12 cellular contexts compared by ENCODE assay signal in the genomic region with DNA sequence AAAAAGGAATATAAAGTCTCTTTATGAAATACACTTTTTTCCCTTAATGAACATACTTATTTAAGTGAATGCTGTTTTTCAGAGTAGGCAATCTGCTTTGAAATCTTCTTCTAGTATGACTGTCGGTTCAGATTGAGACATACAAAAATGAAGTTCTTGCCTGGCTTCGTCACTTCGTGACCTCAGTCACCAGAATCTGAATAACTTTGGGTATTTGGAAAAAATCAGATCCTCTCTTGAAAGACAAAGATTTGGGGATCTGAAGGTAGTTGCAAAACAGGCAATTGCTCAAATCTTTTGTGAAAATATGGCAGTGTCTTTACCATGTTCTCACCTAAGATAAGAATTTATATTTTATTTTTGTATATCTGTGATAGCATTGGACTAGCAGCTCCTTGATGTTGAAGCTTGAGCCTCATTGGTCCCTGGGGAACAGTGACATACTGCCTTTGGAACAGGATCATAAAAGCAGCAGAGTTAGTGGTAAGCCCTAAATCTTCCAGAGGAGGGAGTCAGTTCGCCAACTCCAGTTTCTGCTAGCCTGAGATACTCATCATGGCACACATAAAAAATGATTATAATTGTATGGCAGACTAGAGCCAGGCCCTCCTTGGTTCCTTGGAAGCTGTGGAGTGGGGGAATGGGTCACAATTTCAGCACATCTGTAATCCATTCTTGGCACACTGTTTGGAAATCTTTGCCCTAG. TPM values are rescaled to one million over a fixed set of nuclear protein-coding genes. Genes with fewer than 3 reads are reported as not detected.
DNase-seq lines count a peak whose midpoint lies in the region; ATAC-seq and TF ChIP-seq lines count a peak whose summit lies in the region.
"Had no signal": no experiment of that assay in that cellular context is flagged by ENCODE, and none has a peak within 500 bp of the region (broad histone marks: within the 10 kb centered on the region; RNA-seq: fewer than 3 reads in every experiment).

No MANE protein-coding gene starts in this region.

- no peaks in the 10 kb centered on the region for H3K27me3 Mint-ChIP-seq in memory B cell

- H2AFZ ChIP-seq in IMR-90 (replicated peaks; ENCODE audit: low read length, poor library complexity) = no peak overlapping the region

- TF ChIP-seq RAD21 in IMR-90 (IDR thresholded peaks at IDR 0.05; ENCODE audit: low read length) = no peak

- no peak overlapping the region for H3K23ac ChIP-seq in IMR-90 (ENCODE audit: low read depth, low read length)

- H2AK9ac ChIP-seq in IMR-90 (replicated peaks; ENCODE audit: low read depth, low read length, poor library complexity) = no peak overlapping the region

- no peak overlapping the region for H3K18ac ChIP-seq in IMR-90 (ENCODE audit: low read depth, low read length)

- H2BK5ac ChIP-seq in IMR-90 (ENCODE audit: low read depth, low read length, poor library complexity, severe bottlenecking) = no peak overlapping the region

- CTCF ChIA-PET in IMR-90 (lab: Yijun Ruan, JAX) = interaction anchor here (0.6 kb wide), 1 partner anchor 9 kb away, joined by 3 read pairs; no protein-coding TSS in a partner anchor

- H3K4me3 ChIP-seq in IMR-90 (ENCODE audit: insufficient read depth, low read depth, low read length) = no peak overlapping the region
- H3K4me3 ChIP-seq: heart left ventricle had no signal

- peaks cover 9% of the 10 kb centered on the region; the same call in 1 of the 2 replicates for H4K20me1 ChIP-seq in IMR-90 (ENCODE audit: insufficient read depth, low read length)

- no peak overlapping the region for H2BK20ac ChIP-seq in IMR-90 (ENCODE audit: low read depth, low read length)

- H3K79me1 ChIP-seq in IMR-90 (ENCODE audit: low read depth in 1 of 2, low read length in 2 of 2) = peaks cover 8 to 42% of the 10 kb centered on the region in 2 experiments; a peak in 3 of 4 replicates

- no peaks in the 10 kb centered on the region for H3K4me1 ChIP-seq in IMR-90 (ENCODE audit: control insufficient read depth, insufficient read depth, low read length)

- peaks cover 4% of the 10 kb centered on the region for H3K36me3 Mint-ChIP-seq in memory B cell

- intact Hi-C loops in IMR-90 (cut with micrococcal nuclease) = loop anchor here (5.0 kb wide), 2 partner anchors 153 to 298 kb away; partner anchors contain the start of gene FHDC1
- intact Hi-C loops in sciatic nerve (cut with DNase I) = no loop called here

- H3K36me3 ChIP-seq in IMR-90 (ENCODE audit: control insufficient read depth, insufficient read depth, low read length) = peaks cover 7% of the 10 kb centered on the region; the same call in 1 of the 2 replicates

- no peak overlapping the region for H3K4ac ChIP-seq in IMR-90 (ENCODE audit: low read depth, low read length)

- H3K4me1 Mint-ChIP-seq in memory B cell = peaks cover 33% of the 10 kb centered on the region

- POLR2A ChIA-PET in IMR-90 (lab: Charles Lee; ENCODE audit: unreplicated experiment) = no interaction called here

- H3K27me3 ChIP-seq in IMR-90 (ENCODE audit: control insufficient read depth, insufficient read depth, low read length) = no peaks in the 10 kb centered on the region
- H3K27me3 ChIP-seq: heart left ventricle had no signal

- H3K9ac ChIP-seq in IMR-90 (ENCODE audit: low read depth, low read length) = no peak overlapping the region

- H4K8ac ChIP-seq in IMR-90 (ENCODE audit: low read depth in 2 of 2, low read length in 2 of 2) = no peak overlapping the region

- no peak for TF ChIP-seq POLR2A in IMR-90 (IDR thresholded peaks at IDR 0.05; ENCODE audit: low read depth, low read length)

- peaks cover 2% of the 10 kb centered on the region for H3K9me1 ChIP-seq in IMR-90 (ENCODE audit: insufficient read depth, low read length)

- no peak overlapping the region for H3K4me3 Mint-ChIP-seq in memory B cell

- in situ Hi-C loops in IMR-90 (cut with MboI; ENCODE audit: low sequenced_read_pairs) = no loop called here

- no peak overlapping the region for H2AK5ac ChIP-seq in IMR-90 (ENCODE audit: low read depth, low read length)

- no peak overlapping the region for H2BK15ac ChIP-seq in IMR-90 (ENCODE audit: low read depth, low read length)

- no peak overlapping the region for H2BK120ac ChIP-seq in IMR-90 (ENCODE audit: low read depth, low read length)

- peak; percentile 18; the same call in 1 of the 2 replicates for TF ChIP-seq CTCF in IMR-90 (conservative IDR thresholded peaks at IDR 0.05; ENCODE audit: low read depth, low read length)
- peak; percentile 60 for TF ChIP-seq CTCF in VCaP (conservative IDR thresholded peaks at IDR 0.05)

- dilution Hi-C loops in IMR-90 (cut with HindIII; ENCODE audit: low sequenced_read_pairs, unreplicated experiment) = no loop called here

- H3K27ac ChIP-seq in IMR-90 (ENCODE audit: insufficient read depth, low read length) (no peak overlapping the region), VCaP (peak overlapping the region; percentile 35)

- H3K56ac ChIP-seq in IMR-90 (ENCODE audit: extremely low read depth, insufficient read depth, low read length) = no peak overlapping the region

- H3K9me3 Mint-ChIP-seq in memory B cell = no peaks in the 10 kb centered on the region

- H4K91ac ChIP-seq in IMR-90 (ENCODE audit: insufficient read depth, low read depth, low read length) = no peak overlapping the region

- H3K14ac ChIP-seq in IMR-90 (replicated peaks; ENCODE audit: low read depth, low read length) = no peak overlapping the region

- no TSS peak for BruUV-seq in IMR-90 (replicated peaks; lab: Mats Ljungman, UMichigan)

- DNase-seq in COLO829 (ENCODE audit: low spot score) (peak; percentile 51), IMR-90 (peak; percentile 40), memory B cell (ENCODE audit: low spot score in 2 of 2) (no peak), sciatic nerve (ENCODE audit: low spot score) (no peak), NOMO-1 (lab: John Stamatoyannopoulos, UW; ENCODE audit: unreplicated experiment in 2 of 2) (no peak)
- DNase-seq: activated T-cell treated with anti-CD3 and anti-CD28 coated beads, Interleukin-2, amount 50 U/mL, for 1 hour; NCI-H2029; stimulated activated CD4-positive, alpha-beta T cell treated with anti-CD3 and anti-CD28 coated beads, Interleukin-4, amount 100 ng/mL, for 1 hour had no signal

- peak overlapping the region; percentile 65 for H3K27ac Mint-ChIP-seq in memory B cell

- ATAC-seq in IMR-90 (ENCODE audit: low read depth) = no peak
- ATAC-seq in memory B cell (ENCODE audit: low read depth) = no peak
- no peak for ATAC-seq in sciatic nerve
- no peak for ATAC-seq in GM21447 (IDR thresholded peaks at IDR 0.05; ENCODE audit: unreplicated experiment)
- no peak for ATAC-seq in GM18511 (IDR thresholded peaks at IDR 0.05; ENCODE audit: unreplicated experiment)
- ATAC-seq: heart left ventricle had no signal

- WGBS in IMR-90 (ENCODE audit: extremely low coverage in 2 of 2, insufficient read length in 1 of 2), 2 experiments = 100% methylated on average over 2 of the region's 4 CpGs; no CpG with 5 or more reads in 1 of the 2 experiments

- no peak overlapping the region for H3K4me2 ChIP-seq in IMR-90 (ENCODE audit: low read depth, low read length)

- no peaks in the 10 kb centered on the region for H3K9me3 ChIP-seq in IMR-90 (ENCODE audit: control insufficient read depth, insufficient read depth, low read length)
- H3K9me3 ChIP-seq: heart left ventricle had no signal

- H4K5ac ChIP-seq in IMR-90 (ENCODE audit: low read depth, low read length) = no peak overlapping the region

TF ChIP-seq in IMR-90, 13 proteins besides CTCF, POLR2A, EP300 and RAD21:
- no peak for TF ChIP-seq SMC3 (IDR thresholded peaks at IDR 0.05; ENCODE audit: low read depth, low read length)
- TF ChIP-seq NFE2L2 (IDR thresholded peaks at IDR 0.05; ENCODE audit: low read depth, low read length) = no peak
- no peak for TF ChIP-seq ELK1 (IDR thresholded peaks at IDR 0.05; ENCODE audit: borderline replicate concordance, low read depth, low read length)
- TF ChIP-seq BHLHE40 (IDR thresholded peaks at IDR 0.05; ENCODE audit: low read depth, low read length) = no peak
- TF ChIP-seq MXI1 (IDR thresholded peaks at IDR 0.05; ENCODE audit: borderline replicate concordance, low read depth, low read length) = no peak
- no peak for TF ChIP-seq FOS (IDR thresholded peaks at IDR 0.05; ENCODE audit: low read depth, low read length)
- TF ChIP-seq MAFK (IDR thresholded peaks at IDR 0.05; ENCODE audit: low read depth, low read length) = no peak
- TF ChIP-seq RCOR1 (IDR thresholded peaks at IDR 0.05; ENCODE audit: insufficient replicate concordance, low read length) = no peak

RNA-seq across cellular contexts. Expression of gene ARFIP1, which starts 4.9 kb away (rescaled TPM):
- total RNA-seq in IMR-90 (2012; rRNA removed) (30.5 and 37.5 TPM in 2 replicates), sciatic nerve (47.5 TPM)
- polyA plus RNA-seq in IMR-90 (2012; rRNA removed) = 12.7 and 13.8 TPM in 2 replicates
- 1.9 and 3.3 TPM in 2 replicates for polyA plus RNA-seq in IMR-90 (2012; cell fraction: cytosol; rRNA removed)
- polyA plus RNA-seq in IMR-90 (2012; cell fraction: nucleus; rRNA removed; ENCODE audit: low replicate concordance) = 0.71 and 6.6 TPM in 2 replicates

RNA-seq across cellular contexts. Expression of gene TIGD4, which starts 5.1 kb away (rescaled TPM):
- total RNA-seq in IMR-90 (2012; rRNA removed) (not detected in 2 replicates), sciatic nerve (1.6 TPM)
- 0.03 TPM in 1 of 2 replicates, not detected in the other for polyA plus RNA-seq in IMR-90 (2012; rRNA removed)
- not detected in 2 replicates for polyA plus RNA-seq in IMR-90 (2012; cell fraction: cytosol; rRNA removed)
- 0.02 TPM in 1 of 2 replicates, not detected in the other for polyA plus RNA-seq in IMR-90 (2012; cell fraction: nucleus; rRNA removed; ENCODE audit: low replicate concordance)

Comparison
In these comparisons a context has a peak if more than half of its experiments do, and no peak if none do; other contexts are left out.
1. DNase-seq: peak in COLO829 (single experiment) and IMR-90 (single experiment); none in memory B cell (0 of 2), sciatic nerve (single experiment) and NOMO-1 (0 of 2).